17 cellular contexts compared by ENCODE assay signal in the genomic region with DNA sequence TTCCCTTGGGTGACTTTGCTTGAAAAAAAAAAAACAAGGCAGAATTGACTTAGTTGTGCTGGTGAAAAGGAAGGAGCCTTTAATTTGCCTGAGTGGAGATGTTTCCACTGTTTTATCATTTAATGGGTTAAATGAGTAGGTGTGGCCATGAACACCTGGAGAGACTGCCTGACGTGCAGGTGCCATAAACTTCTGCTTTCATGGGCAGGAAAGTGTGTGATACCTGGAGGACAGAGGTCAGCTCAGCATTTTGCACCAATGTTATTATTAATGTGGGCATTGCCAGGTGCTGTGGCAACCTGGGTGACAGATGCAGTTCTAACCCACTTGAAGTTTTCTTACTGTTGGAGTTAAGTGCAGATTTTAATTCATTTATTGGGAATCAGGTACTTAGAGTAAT.
DNase-seq lines count a peak whose midpoint lies in the region; TF ChIP-seq lines count a peak whose summit lies in the region.
"Had no signal": no experiment of that assay in that cellular context is flagged by ENCODE, and none has a peak within 500 bp of the region (broad histone marks: within the 10 kb centered on the region; RNA-seq: fewer than 3 reads in every experiment).

No MANE protein-coding gene starts in this region.

- H3K9me3 ChIP-seq in HEK293 (ENCODE audit: control insufficient read depth, insufficient read depth, low read depth, low read length) (no peaks in the 10 kb centered on the region), Peyer's patch (no peaks in the 10 kb centered on the region), mucosa of rectum (ENCODE audit: control insufficient read depth in 2 of 2, low read length in 2 of 2) (no peaks in the 10 kb centered on the region)
- H3K9me3 ChIP-seq: ascending aorta had no signal

- POLR2A ChIA-PET in HEK293 (lab: Yijun Ruan, JAX) = no interaction called here

- H3K27ac ChIP-seq in HEK293 (ENCODE audit: extremely low read depth, low read depth, low read length) (no peak overlapping the region), Peyer's patch (peak overlapping the region in 3 of 4 donors; percentile 24 to 57 (median 36)), mucosa of rectum (ENCODE audit: low read depth in 2 of 2, low read length in 2 of 2) (peak overlapping the region; percentile 78 to 80)
- H3K27ac ChIP-seq: ascending aorta, KMS-11 had no signal

- H3K4me1 ChIP-seq in HEK293 (ENCODE audit: control insufficient read depth, insufficient read depth, low read length) (no peaks in the 10 kb centered on the region), Peyer's patch (peaks cover 0 to 33% (median 2%) of the 10 kb centered on the region in 4 donors), mucosa of rectum (ENCODE audit: control insufficient read depth in 2 of 2, insufficient read depth in 2 of 2, low read length in 2 of 2) (peaks cover 17 to 22% of the 10 kb centered on the region in 2 donors)

- no peak for TF ChIP-seq CTCF in HEK293 (tag by site-specific recombination; IDR thresholded peaks at IDR 0.05)
- no peak for TF ChIP-seq CTCF in Peyer's patch (IDR thresholded peaks at IDR 0.05)

- CTCF ChIA-PET in HEK293 (lab: Yijun Ruan, JAX) = interaction anchor here (0.7 to 1.1 kb wide), 2 partner anchors 8 to 35 kb away, joined by 3 to 4 read pairs; no protein-coding TSS in a partner anchor

- peak overlapping the region in 1 of 2 donors; percentile 33 for H3K9ac ChIP-seq in mucosa of rectum (ENCODE audit: low read depth in 1 of 2, low read length in 2 of 2)
- H3K9ac ChIP-seq: KMS-11 had no signal

- H3K27me3 ChIP-seq in Peyer's patch (no peaks in the 10 kb centered on the region), mucosa of rectum (ENCODE audit: control insufficient read depth in 2 of 2, insufficient read depth in 2 of 2, low read length in 2 of 2) (no peaks in the 10 kb centered on the region)
- H3K27me3 ChIP-seq: ascending aorta had no signal

- no peak overlapping the region for H3K4me3 ChIP-seq in HEK293 (ENCODE audit: low read depth, low read length)
- no peak overlapping the region for H3K4me3 ChIP-seq in Peyer's patch
- H3K4me3 ChIP-seq in mucosa of rectum (ENCODE audit: low read length in 2 of 2) = peak overlapping the region; percentile 41 to 46
- H3K4me3 ChIP-seq: ascending aorta had no signal

- DNase-seq in NCI-H1417 (lab: John Stamatoyannopoulos, UW) (peak in 2 of 3 experiments; percentile 40 to 44), NCI-H1417 treated with DMSO at 0.1 percent for 48 hours (lab: John Stamatoyannopoulos, UW) (no peak), Peyer's patch (peak in 2 of 3 donors; percentile 68 to 85), T-helper 2 cell (no peak)
- DNase-seq in activated CD8-positive, alpha-beta memory T cell treated with anti-CD3 and anti-CD28 coated beads, Interleukin-2, amount 50 U/mL, for 4 hours = no peak
- no peak for DNase-seq in central memory CD4-positive, alpha-beta T cell
- DNase-seq: 8988T; cerebellar nuclear complex; COR-L47; effector CD4-positive, alpha-beta T cell; NCI-H2171 treated with DMSO at 0.1 percent for 48 hours; stimulated activated CD4-positive, alpha-beta T cell treated with anti-CD3 and anti-CD28 coated beads, Interleukin-4, amount 100 ng/mL, for 1 hour; stimulated activated naive CD8-positive, alpha-beta T cell treated with anti-CD3 and anti-CD28 coated beads, Interleukin-15, amount 100 ng/mL, for 72 hours had no signal

- H3K36me3 ChIP-seq in HEK293 (ENCODE audit: control insufficient read depth in 2 of 2, insufficient read depth in 1 of 2, low read length in 2 of 2) (no peaks in the 10 kb centered on the region), Peyer's patch (no peaks in the 10 kb centered on the region), mucosa of rectum (ENCODE audit: control insufficient read depth in 2 of 2, insufficient read depth in 2 of 2, low read length in 2 of 2) (no peaks in the 10 kb centered on the region)

- no peak for TF ChIP-seq POLR2A in Peyer's patch (IDR thresholded peaks at IDR 0.05)

TF ChIP-seq in HEK293, 187 proteins besides CTCF, POLR2A, EP300 and RAD21:
- TF ChIP-seq, protein P1, sequence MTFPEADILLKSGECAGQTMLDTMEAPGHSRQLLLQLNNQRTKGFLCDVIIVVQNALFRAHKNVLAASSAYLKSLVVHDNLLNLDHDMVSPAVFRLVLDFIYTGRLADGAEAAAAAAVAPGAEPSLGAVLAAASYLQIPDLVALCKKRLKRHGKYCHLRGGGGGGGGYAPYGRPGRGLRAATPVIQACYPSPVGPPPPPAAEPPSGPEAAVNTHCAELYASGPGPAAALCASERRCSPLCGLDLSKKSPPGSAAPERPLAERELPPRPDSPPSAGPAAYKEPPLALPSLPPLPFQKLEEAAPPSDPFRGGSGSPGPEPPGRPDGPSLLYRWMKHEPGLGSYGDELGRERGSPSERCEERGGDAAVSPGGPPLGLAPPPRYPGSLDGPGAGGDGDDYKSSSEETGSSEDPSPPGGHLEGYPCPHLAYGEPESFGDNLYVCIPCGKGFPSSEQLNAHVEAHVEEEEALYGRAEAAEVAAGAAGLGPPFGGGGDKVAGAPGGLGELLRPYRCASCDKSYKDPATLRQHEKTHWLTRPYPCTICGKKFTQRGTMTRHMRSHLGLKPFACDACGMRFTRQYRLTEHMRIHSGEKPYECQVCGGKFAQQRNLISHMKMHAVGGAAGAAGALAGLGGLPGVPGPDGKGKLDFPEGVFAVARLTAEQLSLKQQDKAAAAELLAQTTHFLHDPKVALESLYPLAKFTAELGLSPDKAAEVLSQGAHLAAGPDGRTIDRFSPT (tag by site-specific recombination; IDR thresholded peaks at IDR 0.05) = 0 out of 2 replicates have a peak, but pooled peaks have one; percentile 19
- no peak for TF ChIP-seq ZNF571 (tag by site-specific recombination; IDR thresholded peaks at IDR 0.05)

Comparison
In these comparisons a context has a peak if more than half of its experiments do, and no peak if none do; other contexts are left out.
1. DNase-seq: peak in NCI-H1417 (2 of 3) and Peyer's patch (2 of 3); none in NCI-H1417 treated with DMSO at 0.1 percent for 48 hours (single experiment), activated CD8-positive, alpha-beta memory T cell treated with anti-CD3 and anti-CD28 coated beads, Interleukin-2, amount 50 U/mL, for 4 hours (single experiment), central memory CD4-positive, alpha-beta T cell (single experiment) and T-helper 2 cell (0 of 5).
2. H3K4me3 ChIP-seq: peak in mucosa of rectum (2 of 2); none in HEK293 (single experiment) and Peyer's patch (0 of 4).